ENCODE assay signal across 13 cellular contexts in genomic region chr17:5501725-5502124, GRCh38. TPM values are rescaled to one million over a fixed set of nuclear protein-coding genes. Genes with fewer than 3 reads are reported as not detected.
DNase-seq lines count a peak whose midpoint lies in the region; ATAC-seq and TF ChIP-seq lines count a peak whose summit lies in the region.
"Had no signal": no experiment of that assay in that cellular context is flagged by ENCODE, and none has a peak within 500 bp of the region (broad histone marks: within the 10 kb centered on the region; RNA-seq: fewer than 3 reads in every experiment).

No MANE protein-coding gene starts in this region.

- H3K4me3 ChIP-seq in sigmoid colon, result no peak overlapping the region
- H3K4me3 ChIP-seq: PC-9 had no signal

- DNase-seq in activated naive CD4-positive, alpha-beta T cell treated with anti-CD3 and anti-CD28 coated beads, Interleukin-2, amount 10 ng/mL, durations not matched to agents 7 days and 5 days, result no peak
- no peak for DNase-seq in activated naive CD4-positive, alpha-beta T cell treated with anti-CD3 and anti-CD28 coated beads, Interleukin-2, amount 50 U/mL, for 16 hours
- no peak for DNase-seq in activated T-helper 2 cell treated with anti-CD3 and anti-CD28 coated beads, Interferon-gamma antibody, Interleukin-2, Interleukin-4, amounts not matched to agents 10 μg/mL and 5 μg/mL and 100 μg/mL, durations not matched to agents 14 hours and 24 hours and 36 hours (ENCODE audit: low spot score)
- no peak for DNase-seq in naive B cell
- no peak for DNase-seq in sigmoid colon
- DNase-seq in omental fat pad (ENCODE audit: low spot score), result no peak
- DNase-seq: AML-193, KG1, NCI-H1436 treated with DMSO at 0.1 percent for 48 hours had no signal

- no peaks in the 10 kb centered on the region for H3K9me3 ChIP-seq in sigmoid colon
- H3K9me3 ChIP-seq: adrenal gland had no signal

- ATAC-seq in naive B cell (ENCODE audit: low read depth in 2 of 2), result no peak
- ATAC-seq in omental fat pad (ENCODE audit: low FRiP score), result no peak
- no peak for ATAC-seq in GM21381 (IDR thresholded peaks at IDR 0.05; ENCODE audit: unreplicated experiment)

- H3K36me3 ChIP-seq in sigmoid colon, result no peaks in the 10 kb centered on the region
- H3K36me3 ChIP-seq: adrenal gland had no signal

- CTCF ChIA-PET in activated naive CD4-positive, alpha-beta T cell treated with anti-CD3 and anti-CD28 coated beads, Interleukin-2, amount 10 ng/mL, durations not matched to agents 7 days and 5 days (lab: Charles Lee), result interaction anchor here (0.6 kb wide), 1 partner anchor 17 kb away, joined by 3 read pairs; no protein-coding TSS in a partner anchor

- intact Hi-C loops in activated T-helper 2 cell treated with anti-CD3 and anti-CD28 coated beads, Interferon-gamma antibody, Interleukin-2, Interleukin-4, amounts not matched to agents 10 μg/mL and 5 μg/mL and 100 μg/mL, durations not matched to agents 14 hours and 24 hours and 36 hours (cut with micrococcal nuclease), result no loop called here
- intact Hi-C loops in sigmoid colon (cut with DNase I), result no loop called here

- WGBS in sigmoid colon, 2 donors, result 80 to 85% methylated on average over 8 of the region's 8 CpGs

- peaks cover 0 to 21% (median 18%) of the 10 kb centered on the region in 4 donors for H3K4me1 ChIP-seq in sigmoid colon

- H3K36me3 Mint-ChIP-seq in activated naive CD4-positive, alpha-beta T cell treated with anti-CD3 and anti-CD28 coated beads, Interleukin-2, amount 10 ng/mL, durations not matched to agents 7 days and 5 days, result peaks cover 33% of the 10 kb centered on the region
- H3K36me3 Mint-ChIP-seq in activated T-helper 2 cell treated with anti-CD3 and anti-CD28 coated beads, Interferon-gamma antibody, Interleukin-2, Interleukin-4, amounts not matched to agents 10 μg/mL and 5 μg/mL and 100 μg/mL, durations not matched to agents 14 hours and 24 hours and 36 hours (ENCODE audit: low read depth), result peaks cover 18% of the 10 kb centered on the region
- peaks cover 5 to 18% of the 10 kb centered on the region in 2 donors for H3K36me3 Mint-ChIP-seq in naive B cell

- H3K4me1 Mint-ChIP-seq in activated naive CD4-positive, alpha-beta T cell treated with anti-CD3 and anti-CD28 coated beads, Interleukin-2, amount 10 ng/mL, durations not matched to agents 7 days and 5 days, result peaks cover 14% of the 10 kb centered on the region
- peaks cover 6% of the 10 kb centered on the region for H3K4me1 Mint-ChIP-seq in activated T-helper 2 cell treated with anti-CD3 and anti-CD28 coated beads, Interferon-gamma antibody, Interleukin-2, Interleukin-4, amounts not matched to agents 10 μg/mL and 5 μg/mL and 100 μg/mL, durations not matched to agents 14 hours and 24 hours and 36 hours (ENCODE audit: low read depth)
- H3K4me1 Mint-ChIP-seq in naive B cell, result peaks cover 21 to 29% (median 25%) of the 10 kb centered on the region in 3 donors

- peaks cover 19% of the 10 kb centered on the region for H3K27me3 Mint-ChIP-seq in activated naive CD4-positive, alpha-beta T cell treated with anti-CD3 and anti-CD28 coated beads, Interleukin-2, amount 10 ng/mL, durations not matched to agents 7 days and 5 days
- peaks cover 5% of the 10 kb centered on the region for H3K27me3 Mint-ChIP-seq in activated T-helper 2 cell treated with anti-CD3 and anti-CD28 coated beads, Interferon-gamma antibody, Interleukin-2, Interleukin-4, amounts not matched to agents 10 μg/mL and 5 μg/mL and 100 μg/mL, durations not matched to agents 14 hours and 24 hours and 36 hours (ENCODE audit: low read depth)
- H3K27me3 Mint-ChIP-seq in naive B cell, result peaks cover 0 to 6% (median 0%) of the 10 kb centered on the region in 3 donors

- peak overlapping the region; percentile 80 for H3K27ac ChIP-seq in temporal lobe (ENCODE audit: low read depth, low read length)
- H3K27ac ChIP-seq in sigmoid colon, result peak overlapping the region in 2 of 4 donors; percentile 73 to 74
- H3K27ac ChIP-seq: PC-9 had no signal

- H3K27ac Mint-ChIP-seq in activated naive CD4-positive, alpha-beta T cell treated with anti-CD3 and anti-CD28 coated beads, Interleukin-2, amount 10 ng/mL, durations not matched to agents 7 days and 5 days, result no peak overlapping the region
- H3K27ac Mint-ChIP-seq in activated T-helper 2 cell treated with anti-CD3 and anti-CD28 coated beads, Interferon-gamma antibody, Interleukin-2, Interleukin-4, amounts not matched to agents 10 μg/mL and 5 μg/mL and 100 μg/mL, durations not matched to agents 14 hours and 24 hours and 36 hours, result no peak overlapping the region
- peak overlapping the region in 5 of 6 donors; percentile 67 to 95 (median 91) for H3K27ac Mint-ChIP-seq in naive B cell

- TF ChIP-seq CTCF in sigmoid colon (IDR thresholded peaks at IDR 0.05) (no peak), omental fat pad (IDR thresholded peaks at IDR 0.05) (no peak)

- no peak for TF ChIP-seq POLR2A in sigmoid colon (IDR thresholded peaks at IDR 0.05)

- peaks cover 0 to 5% (median 0%) of the 10 kb centered on the region in 3 donors for H3K27me3 ChIP-seq in sigmoid colon
- H3K27me3 ChIP-seq: adrenal gland had no signal

- H3K9me3 Mint-ChIP-seq in activated naive CD4-positive, alpha-beta T cell treated with anti-CD3 and anti-CD28 coated beads, Interleukin-2, amount 10 ng/mL, durations not matched to agents 7 days and 5 days, result no peaks in the 10 kb centered on the region
- no peaks in the 10 kb centered on the region for H3K9me3 Mint-ChIP-seq in activated T-helper 2 cell treated with anti-CD3 and anti-CD28 coated beads, Interferon-gamma antibody, Interleukin-2, Interleukin-4, amounts not matched to agents 10 μg/mL and 5 μg/mL and 100 μg/mL, durations not matched to agents 14 hours and 24 hours and 36 hours
- no peaks in the 10 kb centered on the region for H3K9me3 Mint-ChIP-seq in naive B cell

- peak overlapping the region; percentile 59 for H3K4me3 Mint-ChIP-seq in activated naive CD4-positive, alpha-beta T cell treated with anti-CD3 and anti-CD28 coated beads, Interleukin-2, amount 10 ng/mL, durations not matched to agents 7 days and 5 days
- peak overlapping the region; percentile 74 for H3K4me3 Mint-ChIP-seq in activated T-helper 2 cell treated with anti-CD3 and anti-CD28 coated beads, Interferon-gamma antibody, Interleukin-2, Interleukin-4, amounts not matched to agents 10 μg/mL and 5 μg/mL and 100 μg/mL, durations not matched to agents 14 hours and 24 hours and 36 hours (ENCODE audit: low read depth)
- H3K4me3 Mint-ChIP-seq in naive B cell, result peak overlapping the region; percentile 37 to 95 (median 74)

- no peak for TF ChIP-seq EP300 in sigmoid colon (IDR thresholded peaks at IDR 0.05)

RNA-seq across cellular contexts. Expression of gene MIS12, which starts 15.4 kb away (rescaled TPM):
- total RNA-seq in activated T-helper 2 cell treated with anti-CD3 and anti-CD28 coated beads, Interferon-gamma antibody, Interleukin-2, Interleukin-4, amounts not matched to agents 10 μg/mL and 5 μg/mL and 100 μg/mL, durations not matched to agents 14 hours and 24 hours and 36 hours, result 34.1 and 34.9 TPM in 2 replicates
- polyA plus RNA-seq in naive B cell (ENCODE audit: low read depth in 6 of 6) (10 to 100 TPM; 12.2 to 34.3 (median 26.8) TPM), sigmoid colon (10 to 100 TPM in 1 of 3 donors, 1 to 10 TPM in 2; 3.6 to 12.0 (median 7.6) TPM)
- total RNA-seq in temporal lobe (11.6 TPM), sigmoid colon (10 to 100 TPM in 3 of 4 donors, 1 to 10 TPM in 1; 6.1 to 16.6 (median 15.7) TPM), omental fat pad (10 to 100 TPM; 13.8 to 21.3 (median 15.7) TPM)

RNA-seq across cellular contexts. Expression of gene DERL2, which starts 15.7 kb away (rescaled TPM):
- total RNA-seq in activated T-helper 2 cell treated with anti-CD3 and anti-CD28 coated beads, Interferon-gamma antibody, Interleukin-2, Interleukin-4, amounts not matched to agents 10 μg/mL and 5 μg/mL and 100 μg/mL, durations not matched to agents 14 hours and 24 hours and 36 hours, result 69.3 and 70.4 TPM in 2 replicates
- 10 to 100 TPM; 59.7 to 96.5 (median 69.5) TPM for polyA plus RNA-seq in naive B cell (ENCODE audit: low read depth in 6 of 6)
- 28.8 TPM for total RNA-seq in temporal lobe
- 10 to 100 TPM; 14.3 to 40.0 (median 18.0) TPM for total RNA-seq in sigmoid colon
- polyA plus RNA-seq in sigmoid colon, result 10 to 100 TPM; 23.1 to 51.3 (median 24.6) TPM
- 10 to 100 TPM; 31.4 to 47.3 (median 42.2) TPM for total RNA-seq in omental fat pad

RNA-seq across cellular contexts. Expression of gene DHX33, which starts 32.9 kb away (rescaled TPM):
- 32.6 and 34.0 TPM in 2 replicates for total RNA-seq in activated T-helper 2 cell treated with anti-CD3 and anti-CD28 coated beads, Interferon-gamma antibody, Interleukin-2, Interleukin-4, amounts not matched to agents 10 μg/mL and 5 μg/mL and 100 μg/mL, durations not matched to agents 14 hours and 24 hours and 36 hours
- polyA plus RNA-seq in naive B cell (ENCODE audit: low read depth in 6 of 6), result 1 to 10 TPM in 3 of 6 donors, under 1 TPM in 3; 0.19 to 1.9 (median 1.1) TPM
- 12.3 TPM for total RNA-seq in temporal lobe
- total RNA-seq in sigmoid colon, result 1 to 10 TPM; 7.1 to 9.8 (median 8.4) TPM
- 1 to 10 TPM; 2.3 to 8.3 (median 3.0) TPM for polyA plus RNA-seq in sigmoid colon
- total RNA-seq in omental fat pad, result 10 to 100 TPM; 10.2 to 34.1 (median 10.7) TPM

Comparison
In these comparisons a context has a peak if more than half of its experiments do, and no peak if none do; other contexts are left out.
1. H3K27ac Mint-ChIP-seq: peak in naive B cell (5 of 6); none in activated naive CD4-positive, alpha-beta T cell treated with anti-CD3 and anti-CD28 coated beads, Interleukin-2, amount 10 ng/mL, durations not matched to agents 7 days and 5 days (single experiment) and activated T-helper 2 cell treated with anti-CD3 and anti-CD28 coated beads, Interferon-gamma antibody, Interleukin-2, Interleukin-4, amounts not matched to agents 10 μg/mL and 5 μg/mL and 100 μg/mL, durations not matched to agents 14 hours and 24 hours and 36 hours (single experiment).
2. Peak in every context shown above with its lines, with median percentiles within 50 percentile points of each other: H3K4me3 Mint-ChIP-seq.